17 cellular contexts compared by ENCODE assay signal in genomic region chr5:162274684-162275083, GRCh38.
DNase-seq lines count a peak whose midpoint lies in the region; TF ChIP-seq lines count a peak whose summit lies in the region.
"Had no signal": no experiment of that assay in that cellular context is flagged by ENCODE, and none has a peak within 500 bp of the region (broad histone marks: within the 10 kb centered on the region; RNA-seq: fewer than 3 reads in every experiment).

No MANE protein-coding gene starts in this region.

- no peak overlapping the region for H3K4ac ChIP-seq in H9 (ENCODE audit: low read depth, low read length)

- H3K23me2 ChIP-seq in H9 (ENCODE audit: insufficient read length, low read depth, low read length, poor library complexity, severe bottlenecking): no peaks in the 10 kb centered on the region

- no peak overlapping the region for H2BK120ac ChIP-seq in H9 (ENCODE audit: low read depth, low read length, poor library complexity, severe bottlenecking)

- H4K91ac ChIP-seq in H9 (ENCODE audit: insufficient read length, low read depth, low read length): no peak overlapping the region

- no peaks in the 10 kb centered on the region for H3K27me3 ChIP-seq in H9 (ENCODE audit: insufficient read depth, low read length)
- H3K27me3 ChIP-seq in ectodermal cell (ENCODE audit: control insufficient read depth, insufficient read depth, low read length, poor library complexity, severe bottlenecking): no peaks in the 10 kb centered on the region
- no peaks in the 10 kb centered on the region for H3K27me3 ChIP-seq in iPS-20b (ENCODE audit: insufficient read depth, low read length)
- no peaks in the 10 kb centered on the region for H3K27me3 ChIP-seq in thyroid gland
- no peaks in the 10 kb centered on the region for H3K27me3 ChIP-seq in ascending aorta

- peaks cover 0 to 14% (median 9%) of the 10 kb centered on the region in 3 experiments; a peak in 4 of 7 replicates for H3K36me3 Mint-ChIP-seq in H9 (ENCODE audit: insufficient read depth in 1 of 3, low read depth in 3 of 3)
- no peaks in the 10 kb centered on the region for H3K36me3 Mint-ChIP-seq in activated CD4-positive, alpha-beta T cell treated with anti-CD3 and anti-CD28 coated beads, Interleukin-2, amount 10 ng/mL, durations not matched to agents 7 days and 5 days (ENCODE audit: low read depth)

- no peak overlapping the region for H3K27ac ChIP-seq in H9 (ENCODE audit: insufficient read length, low read depth, low read length)
- H3K27ac ChIP-seq in ectodermal cell (ENCODE audit: insufficient read depth, low read depth, low read length, poor library complexity, severe bottlenecking): peak overlapping the region; percentile 61
- no peak overlapping the region for H3K27ac ChIP-seq in iPS-20b (ENCODE audit: low read length)
- H3K27ac ChIP-seq in thyroid gland: no peak overlapping the region
- no peak overlapping the region for H3K27ac ChIP-seq in ascending aorta
- H3K27ac ChIP-seq: SK-N-MC had no signal

- no peak overlapping the region for H4K5ac ChIP-seq in H9 (ENCODE audit: insufficient read length, low read depth, low read length)

- no peak overlapping the region for H2AFZ ChIP-seq in H9 (ENCODE audit: low read length)

- no peak overlapping the region for H2BK20ac ChIP-seq in H9 (ENCODE audit: low read depth, low read length, poor library complexity, severe bottlenecking)

- H3K4me1 ChIP-seq in H9 (ENCODE audit: insufficient read depth, low read length) (no peaks in the 10 kb centered on the region), ectodermal cell (ENCODE audit: control insufficient read depth, insufficient read depth, low read length) (peaks cover 5% of the 10 kb centered on the region), iPS-20b (ENCODE audit: insufficient read depth, low read length) (peaks cover 9% of the 10 kb centered on the region; the same call in 1 of the 2 replicates), thyroid gland (peaks cover 0 to 8% of the 10 kb centered on the region in 2 donors), ascending aorta (no peaks in the 10 kb centered on the region)

- TF ChIP-seq POLR2A in thyroid gland (IDR thresholded peaks at IDR 0.05): no peak

- H2BK5ac ChIP-seq in H9 (ENCODE audit: insufficient read length, low read length): no peak overlapping the region

- no peak overlapping the region for H2BK15ac ChIP-seq in H9 (ENCODE audit: low read depth, low read length)

- no peak overlapping the region for H3K14ac ChIP-seq in H9 (ENCODE audit: insufficient read depth, low read length)

- DNase-seq in H9 (peak; percentile 75), thyroid gland (peak; percentile 34 to 54), ascending aorta (ENCODE audit: low spot score in 2 of 2) (no peak)
- DNase-seq in activated CD4-positive, alpha-beta T cell treated with anti-CD3 and anti-CD28 coated beads for 1 hour: no peak
- DNase-seq in activated CD4-positive, alpha-beta T cell treated with anti-CD3 and anti-CD28 coated beads, Interleukin-2, amount 10 ng/mL, durations not matched to agents 7 days and 5 days: no peak
- DNase-seq: ACHN; CD4-positive, alpha-beta T cell; DMS79 treated with DMSO at 0.1 percent for 48 hours; GDM1; NCI-H1417; NCI-H1930; NCI-H69 had no signal

- peaks cover 3% of the 10 kb centered on the region for H3K27me3 Mint-ChIP-seq in H9 (ENCODE audit: low read depth)
- H3K27me3 Mint-ChIP-seq in activated CD4-positive, alpha-beta T cell treated with anti-CD3 and anti-CD28 coated beads, Interleukin-2, amount 10 ng/mL, durations not matched to agents 7 days and 5 days: no peaks in the 10 kb centered on the region
- H3K27me3 Mint-ChIP-seq: B cell; CD4-positive, alpha-beta T cell; IgD-negative memory B cell had no signal

- H3K4me2 ChIP-seq in H9 (ENCODE audit: insufficient read depth, insufficient read length, low read length): no peak overlapping the region

- H3K9me3 Mint-ChIP-seq in H9: peaks cover 0 to 2% of the 10 kb centered on the region in 2 experiments; a peak in 3 of 5 replicates
- H3K9me3 Mint-ChIP-seq in activated CD4-positive, alpha-beta T cell treated with anti-CD3 and anti-CD28 coated beads, Interleukin-2, amount 10 ng/mL, durations not matched to agents 7 days and 5 days: no peaks in the 10 kb centered on the region

- no peak overlapping the region for H4K8ac ChIP-seq in H9 (replicated peaks; ENCODE audit: insufficient read length, low read depth, low read length)

- H3K56ac ChIP-seq in H9 (ENCODE audit: insufficient read length, low read depth, low read length): no peak overlapping the region

- H3K4me3 Mint-ChIP-seq in H9: no peak overlapping the region
- no peak overlapping the region for H3K4me3 Mint-ChIP-seq in activated CD4-positive, alpha-beta T cell treated with anti-CD3 and anti-CD28 coated beads, Interleukin-2, amount 10 ng/mL, durations not matched to agents 7 days and 5 days
- H3K4me3 Mint-ChIP-seq: B cell; CD4-positive, alpha-beta T cell; IgD-negative memory B cell had no signal

- H3K27ac Mint-ChIP-seq in H9: peak overlapping the region in 2 of 3 experiments; percentile 66 to 92; a peak in 4 of 7 replicates
- no peak overlapping the region for H3K27ac Mint-ChIP-seq in activated CD4-positive, alpha-beta T cell treated with anti-CD3 and anti-CD28 coated beads, Interleukin-2, amount 10 ng/mL, durations not matched to agents 7 days and 5 days
- H3K27ac Mint-ChIP-seq: B cell; CD4-positive, alpha-beta T cell; IgD-negative memory B cell had no signal

- no peaks in the 10 kb centered on the region for H3K79me2 ChIP-seq in H9 (ENCODE audit: insufficient read depth, low read length)

- H3K36me3 ChIP-seq in ectodermal cell (ENCODE audit: control insufficient read depth, insufficient read depth, low read length) (no peaks in the 10 kb centered on the region), iPS-20b (ENCODE audit: insufficient read depth, low read depth, low read length) (no peaks in the 10 kb centered on the region), thyroid gland (no peaks in the 10 kb centered on the region), ascending aorta (no peaks in the 10 kb centered on the region)

- H3K4me1 Mint-ChIP-seq in H9: peaks cover 54 to 57% of the 10 kb centered on the region in 2 experiments
- no peaks in the 10 kb centered on the region for H3K4me1 Mint-ChIP-seq in activated CD4-positive, alpha-beta T cell treated with anti-CD3 and anti-CD28 coated beads, Interleukin-2, amount 10 ng/mL, durations not matched to agents 7 days and 5 days
- H3K4me1 Mint-ChIP-seq: B cell, IgD-negative memory B cell had no signal

- no peak overlapping the region for H3K23ac ChIP-seq in H9 (ENCODE audit: insufficient read length, low read depth, low read length)

- no peaks in the 10 kb centered on the region for H4K20me1 ChIP-seq in H9 (ENCODE audit: control insufficient read depth, insufficient read depth, insufficient read length)

- TF ChIP-seq CTCF in H9 (conservative IDR thresholded peaks at IDR 0.05) (no peak), thyroid gland (IDR thresholded peaks at IDR 0.05) (no peak), ascending aorta (IDR thresholded peaks at IDR 0.05) (no peak)

- H3K9me3 ChIP-seq in H9 (ENCODE audit: control insufficient read depth, low read depth, low read length) (no peaks in the 10 kb centered on the region), ectodermal cell (ENCODE audit: control insufficient read depth, low read length) (no peaks in the 10 kb centered on the region), iPS-20b (ENCODE audit: insufficient read depth, low read depth, low read length) (no peaks in the 10 kb centered on the region), thyroid gland (no peaks in the 10 kb centered on the region), ascending aorta (no peaks in the 10 kb centered on the region)

- CTCF ChIA-PET in activated CD4-positive, alpha-beta T cell treated with anti-CD3 and anti-CD28 coated beads, Interleukin-2, amount 10 ng/mL, durations not matched to agents 7 days and 5 days (lab: Charles Lee): no interaction called here

- H3K79me1 ChIP-seq in H9 (ENCODE audit: insufficient read depth, low read depth, low read length, poor library complexity, severe bottlenecking): no peaks in the 10 kb centered on the region

- H3K9ac ChIP-seq in H9 (ENCODE audit: extremely low read depth, insufficient read length, low read length) (no peak overlapping the region), iPS-20b (ENCODE audit: low read depth, low read length) (no peak overlapping the region; the same call in 1 of the 2 replicates)

- no peak overlapping the region for H3T11ph ChIP-seq in H9 (ENCODE audit: low read length)

- no peak overlapping the region for H3K18ac ChIP-seq in H9 (ENCODE audit: insufficient read length, low read depth, low read length)

- H2BK12ac ChIP-seq in H9 (ENCODE audit: insufficient read length, low read depth, low read length): no peak overlapping the region

- POLR2A ChIA-PET in activated CD4-positive, alpha-beta T cell treated with anti-CD3 and anti-CD28 coated beads, Interleukin-2, amount 10 ng/mL, durations not matched to agents 7 days and 5 days (lab: Charles Lee): no interaction called here

- no peak overlapping the region for H3K4me3 ChIP-seq in ectodermal cell (ENCODE audit: insufficient read depth, low read depth, low read length)
- H3K4me3 ChIP-seq in iPS-20b (ENCODE audit: low read length): peak overlapping the region; percentile 39; the same call in 1 of the 2 replicates
- no peak overlapping the region for H3K4me3 ChIP-seq in thyroid gland (replicated peaks in 1 of 3)
- H3K4me3 ChIP-seq in ascending aorta: no peak overlapping the region
- H3K4me3 ChIP-seq: SK-N-MC had no signal

- intact Hi-C loops in thyroid gland (cut with DNase I): no loop called here
- intact Hi-C loops in ascending aorta (cut with DNase I): no loop called here

- no peak overlapping the region for H2AK5ac ChIP-seq in H9 (ENCODE audit: insufficient read length, low read length)

Comparison
In these comparisons a context has a peak if more than half of its experiments do, and no peak if none do; other contexts are left out.
1. DNase-seq: peak in H9 (single experiment) and thyroid gland (2 of 2); none in activated CD4-positive, alpha-beta T cell treated with anti-CD3 and anti-CD28 coated beads for 1 hour (single experiment), ascending aorta (0 of 2) and activated CD4-positive, alpha-beta T cell treated with anti-CD3 and anti-CD28 coated beads, Interleukin-2, amount 10 ng/mL, durations not matched to agents 7 days and 5 days (single experiment).